19 cellular contexts compared by ENCODE assay signal in genomic region chr12:24920141-24920540, GRCh38.
"Had no signal": no experiment of that assay in that cellular context is flagged by ENCODE, and none has a peak within 500 bp of the region (broad histone marks: within the 10 kb centered on the region; RNA-seq: fewer than 3 reads in every experiment).

No MANE protein-coding gene starts in this region.

- H3K4me1 Mint-ChIP-seq: naive thymus-derived CD8-positive, alpha-beta T cell had no signal

- H3K36me3 Mint-ChIP-seq: naive thymus-derived CD8-positive, alpha-beta T cell; stimulated activated memory B cell treated with anti-CD40 and anti-IgM and Interleukin-4, amounts not matched to agents 10 μg/mL and 1 μg/mL and 100 μg/mL, for 72 hours had no signal

- H3K27me3 Mint-ChIP-seq: central memory CD8-positive, alpha-beta T cell; naive thymus-derived CD8-positive, alpha-beta T cell; stimulated activated memory B cell treated with anti-CD40 and anti-IgM and Interleukin-4, amounts not matched to agents 10 μg/mL and 1 μg/mL and 100 μg/mL, for 72 hours had no signal

- H3K27ac Mint-ChIP-seq: activated CD4-positive, alpha-beta memory T cell treated with anti-CD3 and anti-CD28 coated beads, Interleukin-2, amount 10 ng/mL, durations not matched to agents 7 days and 5 days; naive thymus-derived CD8-positive, alpha-beta T cell; stimulated activated memory B cell treated with anti-CD40 and anti-IgM and Interleukin-4, amounts not matched to agents 10 μg/mL and 1 μg/mL and 100 μg/mL, for 72 hours had no signal

- ATAC-seq: left colon; lower lobe of right lung; naive thymus-derived CD8-positive, alpha-beta T cell had no signal

- DNase-seq: activated CD4-positive, alpha-beta memory T cell treated with anti-CD3 and anti-CD28 coated beads, Interleukin-2, amount 10 ng/mL, durations not matched to agents 7 days and 5 days; activated CD8-positive, alpha-beta memory T cell treated with anti-CD3 and anti-CD28 coated beads, Interleukin-2, amount 50 U/mL, for 4 hours; activated gamma-delta T cell treated with Interleukin-2 at 50 U/mL for 16 hours; anterior cingulate cortex; brain microvascular endothelial cell; erythroblast; hypothalamus; islet precursor cell; left colon; lower lobe of right lung; naive thymus-derived CD8-positive, alpha-beta T cell; sigmoid colon; spleen; SW 1271; tibial artery; uterus had no signal

- H3K9me3 Mint-ChIP-seq: central memory CD8-positive, alpha-beta T cell; naive thymus-derived CD8-positive, alpha-beta T cell; stimulated activated memory B cell treated with anti-CD40 and anti-IgM and Interleukin-4, amounts not matched to agents 10 μg/mL and 1 μg/mL and 100 μg/mL, for 72 hours had no signal

- H3K4me3 Mint-ChIP-seq: activated CD4-positive, alpha-beta memory T cell treated with anti-CD3 and anti-CD28 coated beads, Interleukin-2, amount 10 ng/mL, durations not matched to agents 7 days and 5 days; activated CD4-positive, alpha-beta T cell treated with anti-CD3 and anti-CD28 coated beads for 36 hours; central memory CD8-positive, alpha-beta T cell; naive thymus-derived CD8-positive, alpha-beta T cell; stimulated activated memory B cell treated with anti-CD40 and anti-IgM and Interleukin-4, amounts not matched to agents 10 μg/mL and 1 μg/mL and 100 μg/mL, for 72 hours had no signal
